ENCODE assay signal across 14 cellular contexts in genomic region chr2:3427272-3427671, GRCh38. TPM values are rescaled to one million over a fixed set of nuclear protein-coding genes. Genes with fewer than 3 reads are reported as not detected.
DNase-seq lines count a peak whose midpoint lies in the region; ATAC-seq, FAIRE-seq and TF ChIP-seq lines count a peak whose summit lies in the region.
"Had no signal": no experiment of that assay in that cellular context is flagged by ENCODE, and none has a peak within 500 bp of the region (broad histone marks: within the 10 kb centered on the region; RNA-seq: fewer than 3 reads in every experiment).

No MANE protein-coding gene starts in this region.

- WGBS in HepG2 (ENCODE audit: low lambda C conversion rate) = 95% methylated on average over 6 of the region's 6 CpGs

- H3K27ac ChIP-seq in HepG2 (ENCODE audit: extremely low read length, insufficient read depth, low read length) = no peak overlapping the region
- H3K27ac ChIP-seq: adrenal gland, neutrophil, RWPE1 had no signal

- H4K20me1 ChIP-seq in HepG2 (ENCODE audit: insufficient read depth, low read length) = no peaks in the 10 kb centered on the region

- H3K79me2 ChIP-seq in HepG2 (ENCODE audit: insufficient read depth, low read length) = no peaks in the 10 kb centered on the region

- TF ChIP-seq EP300 in HepG2 (IDR thresholded peaks at IDR 0.05; ENCODE audit: low read depth in 2 of 2, low read length in 2 of 2) (no peak), HepG2 (CRISPR knock-in tag; IDR thresholded peaks at IDR 0.05; ENCODE audit: borderline replicate concordance) (no peak)

- TF ChIP-seq RAD21 in HepG2 (CRISPR knock-in tag; IDR thresholded peaks at IDR 0.05) = no peak

- peaks cover 11% of the 10 kb centered on the region for H3K4me1 Mint-ChIP-seq in T-helper 17 cell

- DNase-seq in T-helper 17 cell = no peak
- DNase-seq in NCI-H1694 (lab: John Stamatoyannopoulos, UW) = no peak
- DNase-seq in HepG2 (ENCODE audit: low spot score) = no peak
- DNase-seq: activated CD4-positive, alpha-beta T cell treated with anti-CD3 and anti-CD28 coated beads, Interleukin-2, amount 10 ng/mL, durations not matched to agents 7 days and 5 days; activated T-cell treated with anti-CD3 and anti-CD28 coated beads, Interleukin-2, amount 50 U/mL, for 72 hours; adrenal gland; cerebellar nuclear complex had no signal

- no peak for TF ChIP-seq POLR2A in HepG2 (IDR thresholded peaks at IDR 0.05; ENCODE audit: insufficient read depth in 1 of 2, low read depth in 2 of 2, low read length in 2 of 2)

- peaks cover 38 to 68% of the 10 kb centered on the region in 2 experiments for H3K36me3 ChIP-seq in HepG2 (replicated peaks in 1 of 2; ENCODE audit: control insufficient read depth in 1 of 2, insufficient read depth in 2 of 2, low read length in 2 of 2)

- H3K9ac ChIP-seq in HepG2 (ENCODE audit: insufficient read depth, low read depth, low read length) = no peak overlapping the region

- no peak overlapping the region for H2AFZ ChIP-seq in HepG2 (ENCODE audit: low read length)

- FAIRE-seq in HepG2 (lab: Jason Lieb, UNC) = no peak
- FAIRE-seq: endothelial cell of umbilical vein had no signal

- BruUV-seq in HepG2 (replicated peaks; lab: Mats Ljungman, UMichigan) = no TSS peak

- POLR2A ChIA-PET in HepG2 (lab: Yijun Ruan, JAX) = no interaction called here

- H3K4me1 ChIP-seq in HepG2 (ENCODE audit: insufficient read depth, low read length) = peaks cover 16% of the 10 kb centered on the region
- H3K4me1 ChIP-seq: adrenal gland had no signal

- no peaks in the 10 kb centered on the region for H3K27me3 ChIP-seq in HepG2 (ENCODE audit: control insufficient read depth in 1 of 2, insufficient read depth in 2 of 2, low read length in 2 of 2)
- H3K27me3 ChIP-seq: adrenal gland, neutrophil had no signal

- no peak overlapping the region for H3K4me2 ChIP-seq in HepG2 (ENCODE audit: low read depth, low read length)

- no peaks in the 10 kb centered on the region for H3K27me3 Mint-ChIP-seq in T-helper 17 cell
- H3K27me3 Mint-ChIP-seq: activated CD4-positive, alpha-beta T cell treated with anti-CD3 and anti-CD28 coated beads, Interleukin-2, amount 10 ng/mL, durations not matched to agents 7 days and 5 days had no signal

- TF ChIP-seq CTCF in HepG2 (CRISPR knock-in tag; IDR thresholded peaks at IDR 0.05) = no peak

- no peak overlapping the region for H3K4me3 Mint-ChIP-seq in T-helper 17 cell
- H3K4me3 Mint-ChIP-seq: activated CD4-positive, alpha-beta T cell treated with anti-CD3 and anti-CD28 coated beads, Interleukin-2, amount 10 ng/mL, durations not matched to agents 7 days and 5 days; activated T-cell treated with anti-CD3 and anti-CD28 coated beads, Interleukin-2, amount 50 U/mL, for 72 hours had no signal

- H3K4me3 ChIP-seq in HepG2 (replicated peaks in 1 of 3; ENCODE audit: insufficient read depth in 1 of 3, low read depth in 2 of 3, low read length in 3 of 3) = no peak overlapping the region
- H3K4me3 ChIP-seq: adrenal gland had no signal

- ATAC-seq in GM18868 (IDR thresholded peaks at IDR 0.05; ENCODE audit: unreplicated experiment) = peak; percentile 90
- ATAC-seq in GM21528 (IDR thresholded peaks at IDR 0.05; ENCODE audit: low FRiP score, unreplicated experiment) = peak; percentile 61
- ATAC-seq in HG03095 (IDR thresholded peaks at IDR 0.05; ENCODE audit: unreplicated experiment) = peak; percentile 95
- ATAC-seq in T-helper 17 cell = no peak
- ATAC-seq in activated CD4-positive, CD25-positive, alpha-beta regulatory T cell treated with anti-CD3 and anti-CD28 coated beads, Interleukin-2, amount 50 U/mL, for 24 hours = no peak
- no peak for ATAC-seq in HepG2
- ATAC-seq: activated T-cell treated with anti-CD3 and anti-CD28 coated beads, Interleukin-2, amount 50 U/mL, for 72 hours had no signal

- H3K27ac Mint-ChIP-seq in T-helper 17 cell = peak overlapping the region; percentile 14
- H3K27ac Mint-ChIP-seq: activated CD4-positive, alpha-beta T cell treated with anti-CD3 and anti-CD28 coated beads, Interleukin-2, amount 10 ng/mL, durations not matched to agents 7 days and 5 days; activated T-cell treated with anti-CD3 and anti-CD28 coated beads, Interleukin-2, amount 50 U/mL, for 72 hours had no signal

- H3K9me3 ChIP-seq in T-helper 17 cell (ENCODE audit: control insufficient read depth, low read length, poor library complexity, severe bottlenecking) (no peaks in the 10 kb centered on the region), HepG2 (ENCODE audit: low read length) (no peaks in the 10 kb centered on the region)
- H3K9me3 ChIP-seq: adrenal gland, neutrophil had no signal

- intact Hi-C loops in HepG2 (cut with micrococcal nuclease; ENCODE audit: unreplicated experiment) = no loop called here

- peaks cover 7% of the 10 kb centered on the region for H3K36me3 Mint-ChIP-seq in T-helper 17 cell (ENCODE audit: low read depth)

- CTCF ChIA-PET in HepG2 (lab: Yijun Ruan, JAX; ENCODE audit: low intra/inter-chr PET ratio, low total read pairs) = no interaction called here

- in situ Hi-C loops in HepG2 (cut with HindIII; ENCODE audit: extremely low pct_ligation_motif_present, low pct_unique_long_range_greater_than_20kb) = no loop called here

TF ChIP-seq in HepG2, 621 proteins besides CTCF, POLR2A, EP300 and RAD21 (continues in another document):
- no peak for TF ChIP-seq ARHGAP35 (CRISPR knock-in tag; IDR thresholded peaks at IDR 0.05; ENCODE audit: borderline replicate concordance)

RNA-seq across cellular contexts. Expression of gene TRAPPC12, which starts 47.8 kb away (rescaled TPM):
- total RNA-seq in T-helper 17 cell (10 to 100 TPM; 66.5 to 80.4 TPM), HepG2 (2016; rRNA removed; fragmentation: Illumina TruSeq; extraction: Trizol) (39.0 and 46.4 TPM in 2 replicates)
- total RNA-seq in HepG2 (2016; cell fraction: cytosol; rRNA removed; fragmentation: Illumina TruSeq; extraction: Trizol; ENCODE audit: low read depth) = 16.2 and 17.3 TPM in 2 replicates
- 36.3 and 42.6 TPM in 2 replicates for total RNA-seq in HepG2 (2016; cell fraction: insoluble cytoplasmic fraction; rRNA removed; fragmentation: Illumina TruSeq; extraction: Trizol)
- 24.2 and 25.4 TPM in 2 replicates for total RNA-seq in HepG2 (2016; cell fraction: membrane; rRNA removed; fragmentation: Illumina TruSeq; extraction: Trizol)
- 55.4 and 61.3 TPM in 2 replicates for total RNA-seq in HepG2 (2016; cell fraction: nucleus; rRNA removed; fragmentation: Illumina TruSeq; extraction: Trizol)
- polyA plus RNA-seq in HepG2 (2011; rRNA removed) = 97.7 and 137 TPM in 2 replicates
- polyA plus RNA-seq in HepG2 (2011; cell fraction: cytosol; rRNA removed) = 36.5 and 40.1 TPM in 2 replicates
- 305 and 380 TPM in 2 replicates for polyA plus RNA-seq in HepG2 (2011; cell fraction: nucleus; rRNA removed)
- 58.1 and 63.4 TPM in 2 replicates for polyA plus RNA-seq in HepG2 (2012)
- polyA plus RNA-seq in HepG2 (2016; cell fraction: cytosol; fragmentation: Illumina TruSeq; extraction: Trizol; ENCODE audit: low read depth) = 7.8 and 8.6 TPM in 2 replicates
- polyA plus RNA-seq in HepG2 (2016; cell fraction: insoluble cytoplasmic fraction; fragmentation: Illumina TruSeq; extraction: Trizol; ENCODE audit: low read depth) = 31.5 and 45.0 TPM in 2 replicates
- polyA plus RNA-seq in HepG2 (2016; cell fraction: membrane; fragmentation: Illumina TruSeq; extraction: Trizol; ENCODE audit: low read depth) = 10.3 and 11.5 TPM in 2 replicates
- 95.8 and 113 TPM in 2 replicates for polyA plus RNA-seq in HepG2 (2016; cell fraction: nucleus; fragmentation: Illumina TruSeq; extraction: Trizol; ENCODE audit: insufficient read depth, low read depth)
- polyA minus RNA-seq in HepG2 (2011; rRNA and poly(A)+ RNA removed; ENCODE audit: low replicate concordance) = 73.3 and 119 TPM in 2 replicates
- 30.0 and 39.8 TPM in 2 replicates for polyA minus RNA-seq in HepG2 (2011; cell fraction: cytosol; rRNA and poly(A)+ RNA removed)
- polyA minus RNA-seq in HepG2 (2011; cell fraction: nucleus; rRNA and poly(A)+ RNA removed) = 181 and 183 TPM in 2 replicates

RNA-seq across cellular contexts. Expression of gene EIPR1, which starts 49.7 kb away (rescaled TPM):
- total RNA-seq in T-helper 17 cell = 10 to 100 TPM; 25.1 to 28.5 TPM
- 70.0 and 92.3 TPM in 2 replicates for total RNA-seq in HepG2 (2016; rRNA removed; fragmentation: Illumina TruSeq; extraction: Trizol)
- total RNA-seq in HepG2 (2016; cell fraction: cytosol; rRNA removed; fragmentation: Illumina TruSeq; extraction: Trizol; ENCODE audit: low read depth) = 45.6 and 52.4 TPM in 2 replicates
- 72.0 and 92.4 TPM in 2 replicates for total RNA-seq in HepG2 (2016; cell fraction: insoluble cytoplasmic fraction; rRNA removed; fragmentation: Illumina TruSeq; extraction: Trizol)
- total RNA-seq in HepG2 (2016; cell fraction: membrane; rRNA removed; fragmentation: Illumina TruSeq; extraction: Trizol) = 79.5 and 92.1 TPM in 2 replicates
- total RNA-seq in HepG2 (2016; cell fraction: nucleus; rRNA removed; fragmentation: Illumina TruSeq; extraction: Trizol) = 36.2 and 44.8 TPM in 2 replicates
- polyA plus RNA-seq in HepG2 (2011; rRNA removed) = 84.5 and 96.3 TPM in 2 replicates
- 91.9 and 111 TPM in 2 replicates for polyA plus RNA-seq in HepG2 (2011; cell fraction: cytosol; rRNA removed)
- polyA plus RNA-seq in HepG2 (2011; cell fraction: nucleus; rRNA removed) = 54.6 and 61.7 TPM in 2 replicates
- polyA plus RNA-seq in HepG2 (2012) = 34.2 and 39.9 TPM in 2 replicates
- 47.2 and 54.0 TPM in 2 replicates for polyA plus RNA-seq in HepG2 (2016; cell fraction: cytosol; fragmentation: Illumina TruSeq; extraction: Trizol; ENCODE audit: low read depth)
- polyA plus RNA-seq in HepG2 (2016; cell fraction: insoluble cytoplasmic fraction; fragmentation: Illumina TruSeq; extraction: Trizol; ENCODE audit: low read depth) = 80.5 and 83.1 TPM in 2 replicates
- polyA plus RNA-seq in HepG2 (2016; cell fraction: membrane; fragmentation: Illumina TruSeq; extraction: Trizol; ENCODE audit: low read depth) = 53.9 and 69.3 TPM in 2 replicates
- polyA plus RNA-seq in HepG2 (2016; cell fraction: nucleus; fragmentation: Illumina TruSeq; extraction: Trizol; ENCODE audit: insufficient read depth, low read depth) = 49.2 and 51.5 TPM in 2 replicates
- 65.1 and 87.1 TPM in 2 replicates for polyA minus RNA-seq in HepG2 (2011; rRNA and poly(A)+ RNA removed; ENCODE audit: low replicate concordance)
- polyA minus RNA-seq in HepG2 (2011; cell fraction: cytosol; rRNA and poly(A)+ RNA removed) = 27.9 and 34.1 TPM in 2 replicates
- 48.4 and 54.1 TPM in 2 replicates for polyA minus RNA-seq in HepG2 (2011; cell fraction: nucleus; rRNA and poly(A)+ RNA removed)

Comparison
In these comparisons a context has a peak if more than half of its experiments do, and no peak if none do; other contexts are left out.
1. ATAC-seq: peak in GM18868 (single experiment), GM21528 (single experiment) and HG03095 (single experiment); none in T-helper 17 cell (single experiment), activated CD4-positive, CD25-positive, alpha-beta regulatory T cell treated with anti-CD3 and anti-CD28 coated beads, Interleukin-2, amount 50 U/mL, for 24 hours (0 of 2) and HepG2 (single experiment).